26 cellular contexts compared by ENCODE assay signal in the genomic region with DNA sequence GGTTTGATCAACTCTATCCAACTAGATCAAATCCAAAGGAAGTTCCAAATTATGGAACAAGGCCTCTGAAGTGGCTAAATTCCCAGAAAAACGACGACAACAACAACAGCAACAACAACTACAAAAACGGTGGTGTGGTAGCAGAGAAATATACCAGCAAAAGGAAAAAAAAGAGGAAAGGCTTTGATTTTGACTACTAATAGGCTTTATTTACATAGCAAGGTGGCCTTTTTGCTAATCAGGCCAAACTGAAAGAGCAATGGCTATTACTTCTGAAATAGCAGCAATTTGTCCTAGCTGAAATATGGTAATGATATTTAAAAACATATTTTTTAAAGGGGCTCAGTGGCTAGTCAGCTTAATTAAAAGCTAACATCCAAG. TPM values are rescaled to one million over a fixed set of nuclear protein-coding genes. Genes with fewer than 3 reads are reported as not detected.
DNase-seq lines count a peak whose midpoint lies in the region; ATAC-seq and TF ChIP-seq lines count a peak whose summit lies in the region.
"Had no signal": no experiment of that assay in that cellular context is flagged by ENCODE, and none has a peak within 500 bp of the region (broad histone marks: within the 10 kb centered on the region; RNA-seq: fewer than 3 reads in every experiment).

No MANE protein-coding gene starts in this region.

- H3K4me1 ChIP-seq in HUES6 (ENCODE audit: control insufficient read depth, insufficient read depth, low read length) (peaks cover 57% of the 10 kb centered on the region), smooth muscle cell (ENCODE audit: low read depth) (peaks cover 15% of the 10 kb centered on the region), MM.1S (ENCODE audit: low read length) (no peaks in the 10 kb centered on the region)
- H3K4me1 ChIP-seq: BLaER1 treated with 17β-estradiol and CSF1 and Interleukin-3, amounts not matched to agents 10 nM and 100 nM; Caco-2 had no signal

- peak overlapping the region; percentile 55 for H3K27ac Mint-ChIP-seq in endothelial cell (ENCODE audit: unreplicated experiment)

- H3K27me3 ChIP-seq in HUES6 (ENCODE audit: control insufficient read depth, insufficient read depth, low read length): no peaks in the 10 kb centered on the region
- H3K27me3 ChIP-seq in smooth muscle cell (ENCODE audit: low read depth): no peaks in the 10 kb centered on the region
- H3K27me3 ChIP-seq in MM.1S (replicated peaks; ENCODE audit: insufficient read depth, low read length): no peaks in the 10 kb centered on the region
- H3K27me3 ChIP-seq: BLaER1 treated with 17β-estradiol and CSF1 and Interleukin-3, amounts not matched to agents 10 nM and 100 nM had no signal

- H2AFZ ChIP-seq in smooth muscle cell (ENCODE audit: low read depth): peak overlapping the region; percentile 58
- no peak overlapping the region for H2AFZ ChIP-seq in MM.1S (ENCODE audit: low read length)

- H3K27me3 Mint-ChIP-seq in endothelial cell (ENCODE audit: unreplicated experiment): peaks cover 4% of the 10 kb centered on the region
- H3K27me3 Mint-ChIP-seq: CD4-positive, alpha-beta memory T cell had no signal

- H3K4me3 Mint-ChIP-seq in endothelial cell (ENCODE audit: unreplicated experiment): no peak overlapping the region
- H3K4me3 Mint-ChIP-seq: CD4-positive, alpha-beta memory T cell had no signal

- H3K79me2 ChIP-seq in smooth muscle cell (ENCODE audit: low read depth) (no peaks in the 10 kb centered on the region), MM.1S (ENCODE audit: low read length) (no peaks in the 10 kb centered on the region)

- WGBS in smooth muscle cell (ENCODE audit: low lambda C conversion rate): 21% methylated on average over 3 of the region's 3 CpGs

- ATAC-seq in GM18520 (IDR thresholded peaks at IDR 0.05; ENCODE audit: unreplicated experiment) (no peak), HG03457 (IDR thresholded peaks at IDR 0.05; ENCODE audit: unreplicated experiment) (no peak)
- ATAC-seq: GM12878, Panc1, SK-N-SH treated with all-trans-retinoic acid at 6 μM for 48 hours had no signal

- H3K9me3 ChIP-seq in HUES6 (ENCODE audit: control insufficient read depth, insufficient read depth, low read depth, low read length): no peaks in the 10 kb centered on the region
- H3K9me3 ChIP-seq in iPS-18c (ENCODE audit: control insufficient read depth, insufficient read depth, low read length): no peaks in the 10 kb centered on the region
- no peaks in the 10 kb centered on the region for H3K9me3 ChIP-seq in smooth muscle cell (replicated peaks; ENCODE audit: low read depth)
- no peaks in the 10 kb centered on the region for H3K9me3 ChIP-seq in MM.1S (replicated peaks; ENCODE audit: insufficient read depth, low read length)
- H3K9me3 ChIP-seq: BLaER1 treated with 17β-estradiol and CSF1 and Interleukin-3, amounts not matched to agents 10 nM and 100 nM; Caco-2 had no signal

- peaks cover 29% of the 10 kb centered on the region for H3K4me1 Mint-ChIP-seq in endothelial cell (ENCODE audit: unreplicated experiment)

- peak overlapping the region; percentile 100 for H3K27ac ChIP-seq in HUES6 (ENCODE audit: low read depth, low read length)
- no peak overlapping the region for H3K27ac ChIP-seq in smooth muscle cell (ENCODE audit: low read depth)
- no peak overlapping the region for H3K27ac ChIP-seq in MM.1S (ENCODE audit: low read length)
- H3K27ac ChIP-seq: BLaER1 treated with 17β-estradiol and CSF1 and Interleukin-3, amounts not matched to agents 10 nM and 100 nM; KMS-11 had no signal

- no peaks in the 10 kb centered on the region for H3K9me2 ChIP-seq in MM.1S (replicated peaks; ENCODE audit: insufficient read depth, low read length)

- no peak for DNase-seq in endothelial cell (ENCODE audit: low spot score)
- no peak for DNase-seq in smooth muscle cell (lab: John Stamatoyannopoulos, UW; ENCODE audit: unreplicated experiment)
- DNase-seq in stimulated activated CD4-positive, alpha-beta T cell treated with anti-CD3 and anti-CD28 coated beads, Interleukin-2, amount 100 ng/mL, for 48 hours: no peak
- DNase-seq in MM.1S: no peak
- DNase-seq: ACHN; Caco-2; CD4-positive, alpha-beta memory T cell; DMS 273 treated with DMSO at 0.1 percent for 48 hours; DMS79 treated with DMSO at 0.1 percent for 48 hours; GOT3; NCI-H1105 treated with DMSO at 0.1 percent for 48 hours; NCI-H2081; NCI-H2171; NCI-H345; NCI-H524; NCI-H774; NK-92 treated with Interleukin-12 subunit alpha and Interleukin-12 subunit beta, amount 100 ng/mL, for 24 hours had no signal

- H3K4me3 ChIP-seq in HUES6 (ENCODE audit: low read depth, low read length) (peak overlapping the region; percentile 61), iPS-18c (ENCODE audit: insufficient read depth, low read depth, low read length) (peak overlapping the region; percentile 46; the same call in 1 of the 2 replicates), smooth muscle cell (no peak overlapping the region), MM.1S (ENCODE audit: low read length) (no peak overlapping the region)
- H3K4me3 ChIP-seq: BLaER1 treated with 17β-estradiol and CSF1 and Interleukin-3, amounts not matched to agents 10 nM and 100 nM; GM12878 had no signal

- no peaks in the 10 kb centered on the region for H3K36me3 Mint-ChIP-seq in endothelial cell (ENCODE audit: low read depth, unreplicated experiment)

- TF ChIP-seq CTCF in endothelial cell (IDR thresholded peaks at IDR 0.05; ENCODE audit: unreplicated experiment) (no peak), smooth muscle cell (IDR thresholded peaks at IDR 0.05; ENCODE audit: borderline replicate concordance, insufficient read depth, poor library complexity, severe bottlenecking) (no peak), MM.1S (IDR thresholded peaks at IDR 0.05; ENCODE audit: low read length) (no peak)

- H3K36me3 ChIP-seq in HUES6 (ENCODE audit: control insufficient read depth, insufficient read depth, low read length) (no peaks in the 10 kb centered on the region), smooth muscle cell (ENCODE audit: low read depth) (no peaks in the 10 kb centered on the region), MM.1S (replicated peaks; ENCODE audit: insufficient read depth, low read length) (no peaks in the 10 kb centered on the region)
- H3K36me3 ChIP-seq: BLaER1 treated with 17β-estradiol and CSF1 and Interleukin-3, amounts not matched to agents 10 nM and 100 nM had no signal

- peak overlapping the region; percentile 99 for H3K9ac ChIP-seq in HUES6 (ENCODE audit: low read length)
- no peak overlapping the region for H3K9ac ChIP-seq in smooth muscle cell (ENCODE audit: low read depth)
- no peak overlapping the region for H3K9ac ChIP-seq in MM.1S (ENCODE audit: low read length)
- H3K9ac ChIP-seq: BLaER1 treated with 17β-estradiol and CSF1 and Interleukin-3, amounts not matched to agents 10 nM and 100 nM; KMS-11 had no signal

- H4K20me1 ChIP-seq in smooth muscle cell (ENCODE audit: low read depth) (no peaks in the 10 kb centered on the region), MM.1S (ENCODE audit: insufficient read depth, low read length) (no peaks in the 10 kb centered on the region)
- H4K20me1 ChIP-seq: BLaER1 treated with 17β-estradiol and CSF1 and Interleukin-3, amounts not matched to agents 10 nM and 100 nM had no signal

- H3F3A ChIP-seq in smooth muscle cell (ENCODE audit: low read depth) (no peaks in the 10 kb centered on the region), MM.1S (ENCODE audit: insufficient read depth, low read length) (no peaks in the 10 kb centered on the region)

- H3K9me3 Mint-ChIP-seq in endothelial cell (ENCODE audit: unreplicated experiment): no peaks in the 10 kb centered on the region
- H3K9me3 Mint-ChIP-seq: CD4-positive, alpha-beta memory T cell had no signal

- no peak overlapping the region for H3K4me2 ChIP-seq in smooth muscle cell
- H3K4me2 ChIP-seq in MM.1S (ENCODE audit: low read depth, low read length): no peak overlapping the region
- H3K4me2 ChIP-seq: BLaER1 treated with 17β-estradiol and CSF1 and Interleukin-3, amounts not matched to agents 10 nM and 100 nM; KMS-11 had no signal

RNA-seq across cellular contexts. Expression of gene TMPRSS11E, which starts 40.8 kb away (rescaled TPM):
- total RNA-seq in endothelial cell (ENCODE audit: unreplicated experiment): 1.3 TPM
- total RNA-seq in smooth muscle cell: 14.7 and 18.2 TPM in 2 replicates
- 1.0 and 4.5 TPM in 2 replicates for polyA plus RNA-seq in smooth muscle cell
- total RNA-seq: Caco-2; CD4-positive, alpha-beta memory T cell; GM12878 had no signal
- polyA plus RNA-seq: GM12878 had no signal

RNA-seq across cellular contexts. Expression of gene YTHDC1, which starts 56.6 kb away (rescaled TPM):
- total RNA-seq in endothelial cell (ENCODE audit: unreplicated experiment) (110 TPM), smooth muscle cell (59.1 and 89.7 TPM in 2 replicates)
- 34.3 and 49.0 TPM in 2 replicates for polyA plus RNA-seq in smooth muscle cell

Comparison
In these comparisons a context has a peak if more than half of its experiments do, and no peak if none do; other contexts are left out.
1. H3K4me3 ChIP-seq: peak in HUES6 (single experiment) and iPS-18c (single experiment); none in smooth muscle cell (single experiment) and MM.1S (single experiment).